Comparison of ENCODE assay signal across 8 cellular contexts in the genomic region with DNA sequence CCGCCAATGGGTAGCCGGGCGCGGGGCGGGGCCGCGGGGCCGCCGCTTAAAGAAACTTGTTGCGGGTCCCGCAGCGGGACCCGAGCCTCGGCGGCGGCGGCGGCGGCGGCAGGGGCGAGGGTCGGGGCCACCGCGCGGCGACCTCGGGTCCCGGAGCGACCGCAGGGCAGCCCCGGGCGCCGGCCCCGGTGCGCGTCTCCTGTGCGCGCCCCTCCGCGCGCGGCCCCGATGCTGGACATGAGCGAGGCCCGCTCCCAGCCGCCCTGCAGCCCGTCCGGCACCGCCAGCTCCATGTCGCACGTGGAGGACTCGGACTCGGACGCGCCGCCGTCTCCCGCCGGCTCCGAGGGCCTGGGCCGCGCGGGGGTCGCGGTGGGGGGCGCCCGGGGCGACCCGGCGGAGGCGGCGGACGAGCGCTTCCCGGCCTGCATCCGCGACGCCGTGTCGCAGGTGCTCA. TPM values are rescaled to one million over a fixed set of nuclear protein-coding genes. Genes with fewer than 3 reads are reported as not detected.
DNase-seq lines count a peak whose midpoint lies in the region; ATAC-seq and TF ChIP-seq lines count a peak whose summit lies in the region.

Gene SOX8 (plus strand): TSS at position 76 of the 457 bp plus-strand sequence. CDS start 153 bp downstream, at position 229.

- POLR2A ChIA-PET in activated naive CD8-positive, alpha-beta T cell treated with anti-CD3 and anti-CD28 coated beads, Interleukin-2, amount 10 ng/mL, durations not matched to agents 7 days and 5 days (lab: Charles Lee) = no interaction called here

- no peak for TF ChIP-seq POLR2A in stomach (IDR thresholded peaks at IDR 0.05)

- DNase-seq in T-helper 1 cell (no peak), stomach (peak; percentile 43), NCI-H345 treated with DMSO at 0.1 percent for 48 hours (lab: John Stamatoyannopoulos, UW; ENCODE audit: unreplicated experiment) (no peak), iPS-NIHi11 (ENCODE audit: low spot score) (no peak)
- no peak for DNase-seq in activated naive CD8-positive, alpha-beta T cell treated with anti-CD3 and anti-CD28 coated beads, Interleukin-2, amount 10 ng/mL, durations not matched to agents 7 days and 5 days
- DNase-seq in activated effector memory CD4-positive, alpha-beta T cell treated with Interleukin-2 at 50 U/mL for 16 hours = no peak

- intact Hi-C loops in stomach (cut with DNase I; ENCODE audit: low total_unique reads) = no loop called here

- H3K27ac Mint-ChIP-seq in T-helper 1 cell treated with Interleukin-12 subunit alpha and Interleukin-12 subunit beta and Interleukin-4 antibody, amounts not matched to agents 30 μg/mL and 1 μg/mL, for 36 hours = no peak within 1 kb of the TSS
- no peak within 1 kb of the TSS for H3K27ac Mint-ChIP-seq in activated naive CD8-positive, alpha-beta T cell treated with anti-CD3 and anti-CD28 coated beads, Interleukin-2, amount 10 ng/mL, durations not matched to agents 7 days and 5 days

- no peaks in the 10 kb centered on the region for H3K4me1 Mint-ChIP-seq in T-helper 1 cell treated with Interleukin-12 subunit alpha and Interleukin-12 subunit beta and Interleukin-4 antibody, amounts not matched to agents 30 μg/mL and 1 μg/mL, for 36 hours (ENCODE audit: low read depth)
- H3K4me1 Mint-ChIP-seq in activated naive CD8-positive, alpha-beta T cell treated with anti-CD3 and anti-CD28 coated beads, Interleukin-2, amount 10 ng/mL, durations not matched to agents 7 days and 5 days = peaks cover 4% of the 10 kb centered on the region

- H3K36me3 Mint-ChIP-seq in T-helper 1 cell treated with Interleukin-12 subunit alpha and Interleukin-12 subunit beta and Interleukin-4 antibody, amounts not matched to agents 30 μg/mL and 1 μg/mL, for 36 hours (ENCODE audit: low read depth) = no peaks in the 10 kb centered on the region
- no peaks in the 10 kb centered on the region for H3K36me3 Mint-ChIP-seq in activated naive CD8-positive, alpha-beta T cell treated with anti-CD3 and anti-CD28 coated beads, Interleukin-2, amount 10 ng/mL, durations not matched to agents 7 days and 5 days

- H3K9me3 ChIP-seq in stomach = no peaks in the 10 kb centered on the region

- H3K4me1 ChIP-seq in stomach = peaks cover 10 to 38% (median 30%) of the 10 kb centered on the region in 4 donors

- peak within 1 kb of the TSS; percentile 51 to 65 (median 58) for H3K4me3 ChIP-seq in stomach

- TF ChIP-seq EP300 in stomach (IDR thresholded peaks at IDR 0.05) = no peak

- H3K27me3 ChIP-seq in layer of hippocampus (ENCODE audit: control insufficient read depth, insufficient read depth, low read length) (peaks cover 3% of the 10 kb centered on the region), stomach (peaks cover 8 to 85% (median 42%) of the 10 kb centered on the region in 3 donors)

- no peak for TF ChIP-seq CTCF in stomach (IDR thresholded peaks at IDR 0.05)

- peaks cover 29% of the 10 kb centered on the region for H3K27me3 Mint-ChIP-seq in T-helper 1 cell treated with Interleukin-12 subunit alpha and Interleukin-12 subunit beta and Interleukin-4 antibody, amounts not matched to agents 30 μg/mL and 1 μg/mL, for 36 hours (ENCODE audit: low read depth)
- peaks cover 23% of the 10 kb centered on the region for H3K27me3 Mint-ChIP-seq in activated naive CD8-positive, alpha-beta T cell treated with anti-CD3 and anti-CD28 coated beads, Interleukin-2, amount 10 ng/mL, durations not matched to agents 7 days and 5 days

- H3K27ac ChIP-seq in layer of hippocampus (ENCODE audit: low read depth, low read length) = peak within 1 kb of the TSS; percentile 82
- H3K27ac ChIP-seq in stomach = peak within 1 kb of the TSS in 1 of 5 donors; percentile 29

- H3K4me3 Mint-ChIP-seq in T-helper 1 cell treated with Interleukin-12 subunit alpha and Interleukin-12 subunit beta and Interleukin-4 antibody, amounts not matched to agents 30 μg/mL and 1 μg/mL, for 36 hours = peak within 1 kb of the TSS; percentile 68
- H3K4me3 Mint-ChIP-seq in activated naive CD8-positive, alpha-beta T cell treated with anti-CD3 and anti-CD28 coated beads, Interleukin-2, amount 10 ng/mL, durations not matched to agents 7 days and 5 days = peak within 1 kb of the TSS; percentile 75

- 0 to 2% (median 0%) methylated on average over 24 to 79 of the region's 80 CpGs; no CpG with 5 or more reads in 1 of the 5 donors for WGBS in stomach, 5 donors

- no peaks in the 10 kb centered on the region for H3K9me3 Mint-ChIP-seq in T-helper 1 cell treated with Interleukin-12 subunit alpha and Interleukin-12 subunit beta and Interleukin-4 antibody, amounts not matched to agents 30 μg/mL and 1 μg/mL, for 36 hours
- no peaks in the 10 kb centered on the region for H3K9me3 Mint-ChIP-seq in activated naive CD8-positive, alpha-beta T cell treated with anti-CD3 and anti-CD28 coated beads, Interleukin-2, amount 10 ng/mL, durations not matched to agents 7 days and 5 days

- ATAC-seq in activated naive CD8-positive, alpha-beta T cell treated with anti-CD3 and anti-CD28 coated beads, Interleukin-2, amount 10 ng/mL, durations not matched to agents 7 days and 5 days (ENCODE audit: low read depth) = no peak

- no peaks in the 10 kb centered on the region for H3K36me3 ChIP-seq in stomach

RNA-seq across cellular contexts. Expression of gene SOX8, which starts in this region (rescaled TPM):
- total RNA-seq in activated naive CD8-positive, alpha-beta T cell treated with anti-CD3 and anti-CD28 coated beads, Interleukin-2, amount 10 ng/mL, durations not matched to agents 7 days and 5 days = under 1 TPM; 0.50 to 0.60 TPM
- total RNA-seq in stomach = 10 to 100 TPM in 1 of 5 donors, 1 to 10 TPM in 1, under 1 TPM in 1, not detected in 2; 0.45 to 15.1 (median 3.3) TPM
- polyA plus RNA-seq in stomach = 1 to 10 TPM in 1 of 3 donors, under 1 TPM in 1, not detected in 1; 0.50 to 1.1 TPM
